8 cellular contexts compared by ENCODE assay signal in the genomic region with DNA sequence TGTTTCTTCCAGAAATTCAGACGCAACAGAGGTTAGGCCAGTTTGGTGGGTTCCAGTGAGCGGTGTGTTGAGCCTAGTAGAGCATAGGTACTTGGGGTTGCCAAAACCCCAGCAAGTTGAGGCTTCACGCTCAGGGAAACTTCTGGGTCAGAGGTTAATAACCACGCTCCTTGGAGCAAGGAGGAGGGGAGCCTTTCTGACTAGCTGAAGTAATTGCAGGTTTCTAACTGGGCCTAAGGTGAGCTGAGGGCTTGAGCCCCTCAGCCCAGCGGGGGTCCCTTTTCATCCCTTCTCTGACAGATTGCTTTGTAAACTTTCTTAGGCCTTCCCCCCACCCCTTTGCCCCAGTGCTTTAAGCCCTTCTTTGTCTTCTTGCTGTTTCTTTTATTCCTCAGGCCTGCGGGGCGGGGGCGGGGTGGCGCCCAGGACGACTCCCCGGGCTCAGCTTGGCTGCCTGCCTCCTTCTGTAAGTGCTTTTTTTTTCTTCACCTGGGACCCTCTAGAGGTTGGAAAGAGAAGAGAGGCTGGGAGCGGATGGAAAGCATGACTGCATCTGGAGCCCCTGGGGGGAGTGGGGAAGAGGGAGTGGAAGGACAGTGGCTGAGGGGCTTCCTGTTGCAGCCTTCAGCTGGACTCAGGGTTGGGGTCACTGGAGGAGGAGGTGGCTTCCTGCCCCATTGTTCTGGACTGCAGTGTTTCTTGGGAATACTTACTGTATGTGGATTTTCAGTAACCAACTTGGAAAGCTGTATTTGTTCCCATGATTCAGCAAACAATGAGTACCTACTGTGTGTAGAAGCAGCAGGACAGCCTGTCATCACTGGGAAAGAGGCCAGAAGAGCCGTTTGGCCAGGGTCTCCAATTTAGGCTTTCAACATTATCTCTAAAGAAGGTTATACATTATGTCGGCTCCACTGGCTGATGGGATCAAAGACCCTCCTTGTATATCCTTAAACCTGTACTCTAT. TPM values are rescaled to one million over a fixed set of nuclear protein-coding genes. Genes with fewer than 3 reads are reported as not detected.
DNase-seq lines count a peak whose midpoint lies in the region; ATAC-seq and TF ChIP-seq lines count a peak whose summit lies in the region.

No MANE protein-coding gene starts in this region.

- peak in 1 of 2 experiments; percentile 30; a peak in 2 of 4 replicates for TF ChIP-seq CTCF in GM23338 (conservative IDR thresholded peaks at IDR 0.05; ENCODE audit: low read depth in 2 of 2)
- TF ChIP-seq CTCF in Peyer's patch (IDR thresholded peaks at IDR 0.05): no peak
- TF ChIP-seq CTCF in fibroblast of mammary gland (conservative IDR thresholded peaks at IDR 0.05; ENCODE audit: control insufficient read depth, insufficient read depth, low read depth, low read length): no peak
- TF ChIP-seq CTCF in retinal pigment epithelial cell (conservative IDR thresholded peaks at IDR 0.05; ENCODE audit: low read depth, low read length): peak; percentile 23

- H3K9me3 Mint-ChIP-seq in GM23338 (peaks cover 2% of the 10 kb centered on the region; the same call in 2 of the 3 replicates), immature natural killer cell (no peaks in the 10 kb centered on the region)

- TF ChIP-seq POLR2A in Peyer's patch (IDR thresholded peaks at IDR 0.05): no peak

- 0 out of 2 replicates have a peak overlapping the region, but pooled peaks have one; percentile 11 for H3K4me2 ChIP-seq in GM23338

- no peak overlapping the region for H3K4me3 ChIP-seq in GM23338
- H3K4me3 ChIP-seq in Peyer's patch: no peak overlapping the region
- peak overlapping the region; percentile 12 for H3K4me3 ChIP-seq in fibroblast of mammary gland (ENCODE audit: control insufficient read depth, low read depth, low read length)
- no peak overlapping the region for H3K4me3 ChIP-seq in retinal pigment epithelial cell (ENCODE audit: low read length)

- peaks cover 90% of the 10 kb centered on the region for H3K27me3 ChIP-seq in GM23338 (ENCODE audit: insufficient read depth)
- no peaks in the 10 kb centered on the region for H3K27me3 ChIP-seq in Peyer's patch

- H3K4me1 ChIP-seq in GM23338 (ENCODE audit: insufficient read depth) (peaks cover 35% of the 10 kb centered on the region), Peyer's patch (peaks cover 3 to 35% (median 5%) of the 10 kb centered on the region in 4 donors)

- H3K27ac ChIP-seq in GM23338 (ENCODE audit: low read depth) (no peak overlapping the region), Peyer's patch (peak overlapping the region in 3 of 4 donors; percentile 3 to 100 (median 94))

- peaks cover 39% of the 10 kb centered on the region for H4K20me1 ChIP-seq in GM23338 (replicated peaks; ENCODE audit: insufficient read depth)

- H3K36me3 Mint-ChIP-seq in GM23338 (ENCODE audit: low read depth) (no peaks in the 10 kb centered on the region; the same call in 2 of the 3 replicates), immature natural killer cell (peaks cover 0 to 2% (median 2%) of the 10 kb centered on the region in 3 donors)

- no peaks in the 10 kb centered on the region for H3K9me3 ChIP-seq in Peyer's patch

- H3F3A ChIP-seq in GM23338 (replicated peaks; ENCODE audit: low read depth): peaks cover 20% of the 10 kb centered on the region; the same call in 1 of the 2 replicates

- H3K79me2 ChIP-seq in GM23338 (replicated peaks; ENCODE audit: insufficient read depth): no peaks in the 10 kb centered on the region

- DNase-seq in GM23338 (ENCODE audit: low spot score) (peak; percentile 87), Peyer's patch (no peak), fibroblast of mammary gland (ENCODE audit: low read depth) (peak; percentile 65), retinal pigment epithelial cell (ENCODE audit: low read depth) (no peak), immature natural killer cell (no peak), NCI-H526 treated with DMSO at 0.1 percent for 48 hours (lab: John Stamatoyannopoulos, UW) (no peak), NCI-H748 (lab: John Stamatoyannopoulos, UW; ENCODE audit: unreplicated experiment) (no peak)
- DNase-seq in stimulated activated CD4-positive, alpha-beta T cell treated with anti-CD3 and anti-CD28 coated beads, Interleukin-2, amount 100 ng/mL, for 24 hours: no peak

- no peaks in the 10 kb centered on the region for H3K9me2 ChIP-seq in GM23338 (ENCODE audit: insufficient read depth)

- peak; percentile 8 for ATAC-seq in GM23338

- H3K36me3 ChIP-seq in GM23338 (ENCODE audit: insufficient read depth) (no peaks in the 10 kb centered on the region), Peyer's patch (peaks cover 0 to 4% (median 0%) of the 10 kb centered on the region in 3 donors)

- H2AFZ ChIP-seq in GM23338: no peak overlapping the region

- H3K27me3 Mint-ChIP-seq in GM23338 (ENCODE audit: insufficient read depth, low read depth, poor library complexity) (peaks cover 98% of the 10 kb centered on the region), immature natural killer cell (ENCODE audit: low read depth in 3 of 3) (peaks cover 2 to 8% (median 6%) of the 10 kb centered on the region in 3 donors)

- H3K4me1 Mint-ChIP-seq in GM23338 (peaks cover 39% of the 10 kb centered on the region), immature natural killer cell (peaks cover 31 to 37% of the 10 kb centered on the region in 2 donors)

- no peak overlapping the region for H3K27ac Mint-ChIP-seq in GM23338
- H3K27ac Mint-ChIP-seq in immature natural killer cell: no peak overlapping the region

- H3K4me3 Mint-ChIP-seq in GM23338 (0 out of 3 replicates have a peak overlapping the region, but pooled peaks have one; percentile 42), immature natural killer cell (no peak overlapping the region)

TF ChIP-seq in GM23338, 12 proteins besides CTCF, POLR2A, EP300 and RAD21:
- TF ChIP-seq POLR2AphosphoS5 (IDR thresholded peaks at IDR 0.05; ENCODE audit: low read depth): 0 out of 2 replicates have a peak, but pooled peaks have one; percentile 26
- TF ChIP-seq CREB1 (CRISPR knock-in tag; IDR thresholded peaks at IDR 0.05; ENCODE audit: low read depth): no peak

RNA-seq across cellular contexts. Expression of gene ZNF436, which starts 1.4 kb away (rescaled TPM):
- 1.0 and 2.2 TPM in 2 replicates for total RNA-seq in GM23338 (2014; rRNA removed; shearing (Covaris generic))
- polyA plus RNA-seq in GM23338 (2016; fragmentation: Nextera tagmentation; extraction: Ambion mirVana) (0.23 and 0.33 TPM in 2 replicates), immature natural killer cell (1 to 10 TPM in 1 of 3 donors, under 1 TPM in 1, not detected in 1; 0.60 to 5.4 TPM)
- total RNA-seq in Peyer's patch: 10 to 100 TPM; 11.2 to 13.3 (median 12.0) TPM

RNA-seq across cellular contexts. Expression of gene HNRNPR, which starts 26.9 kb away (rescaled TPM):
- 147 and 169 TPM in 2 replicates for total RNA-seq in GM23338 (2014; rRNA removed; shearing (Covaris generic))
- polyA plus RNA-seq in GM23338 (2016; fragmentation: Nextera tagmentation; extraction: Ambion mirVana) (183 and 200 TPM in 2 replicates), immature natural killer cell (100 to 1,000 TPM; 133 to 212 (median 158) TPM)
- 100 to 1,000 TPM in 1 of 4 donors, 10 to 100 TPM in 3; 39.4 to 122 (median 54.8) TPM for total RNA-seq in Peyer's patch

RNA-seq across cellular contexts. Expression of gene TCEA3, which starts 53.5 kb away (rescaled TPM):
- total RNA-seq in GM23338 (2014; rRNA removed; shearing (Covaris generic)): not detected in 2 replicates
- polyA plus RNA-seq in GM23338 (2016; fragmentation: Nextera tagmentation; extraction: Ambion mirVana) (0.19 TPM in 1 of 2 replicates, not detected in the other), immature natural killer cell (1 to 10 TPM in 2 of 3 donors, under 1 TPM in 1; 0.71 to 2.4 (median 1.1) TPM)
- 100 to 1,000 TPM in 2 of 4 donors, 10 to 100 TPM in 2; 64.6 to 125 (median 104) TPM for total RNA-seq in Peyer's patch

Comparison
In these comparisons a context has a peak if more than half of its experiments do, and no peak if none do; other contexts are left out.
1. DNase-seq: peak in GM23338 (single experiment) and fibroblast of mammary gland (single experiment); none in Peyer's patch (0 of 3), retinal pigment epithelial cell (single experiment), immature natural killer cell (0 of 3), stimulated activated CD4-positive, alpha-beta T cell treated with anti-CD3 and anti-CD28 coated beads, Interleukin-2, amount 100 ng/mL, for 24 hours (0 of 2), NCI-H526 treated with DMSO at 0.1 percent for 48 hours (single experiment) and NCI-H748 (single experiment).
2. RNA of gene TCEA3, which starts 53.5 kb away (total RNA-seq): 64.6 to 125 TPM in Peyer's patch; not detected in GM23338; every median in the first group is over 10 times any median in the second.